27 cellular contexts compared by ENCODE assay signal in genomic region chr1:113170519-113170918, GRCh38.
A peak's percentile ranks its signal among the peaks of the same experiment; 100 is the strongest.
DNase-seq lines count a peak whose midpoint lies in the region; ATAC-seq, FAIRE-seq and TF ChIP-seq lines count a peak whose summit lies in the region.
"Had no signal": no experiment of that assay in that cellular context is flagged by ENCODE, and none has a peak within 500 bp of the region (broad histone marks: within the 10 kb centered on the region; RNA-seq: fewer than 3 reads in every experiment).

No MANE protein-coding gene starts in this region.

- H3K36me3 Mint-ChIP-seq in effector memory CD8-positive, alpha-beta T cell (ENCODE audit: insufficient read depth): no peaks in the 10 kb centered on the region

- TF ChIP-seq CTCF in OCI-LY7 (conservative IDR thresholded peaks at IDR 0.05; ENCODE audit: low read length) (no peak), upper lobe of right lung (IDR thresholded peaks at IDR 0.05) (no peak), D721Med (IDR thresholded peaks at IDR 0.05; ENCODE audit: insufficient read depth, missing control alignments) (no peak)

- H3K9me3 Mint-ChIP-seq in effector memory CD8-positive, alpha-beta T cell: peaks cover 5 to 10% of the 10 kb centered on the region in 2 donors

- H3K27ac ChIP-seq in OCI-LY7 (ENCODE audit: low read depth, low read length, poor library complexity, severe bottlenecking) (no peak overlapping the region), upper lobe of right lung (no peak overlapping the region)
- H3K27ac ChIP-seq: C4-2B, gastroesophageal sphincter, GM23248, KMS-11, psoas muscle, uterus had no signal

- H4K20me1 ChIP-seq in OCI-LY7 (ENCODE audit: insufficient read depth, low read length): no peaks in the 10 kb centered on the region

- H3K4me2 ChIP-seq in OCI-LY7 (ENCODE audit: low read length): no peak overlapping the region
- H3K4me2 ChIP-seq: KMS-11 had no signal

- DNase-seq in OCI-LY7 (ENCODE audit: low spot score) (peak; percentile 7), upper lobe of right lung (no peak), DMS53 treated with DMSO at 0.1 percent for 48 hours (lab: John Stamatoyannopoulos, UW; ENCODE audit: unreplicated experiment) (no peak), D721Med (ENCODE audit: insufficient read length, low spot score) (no peak)
- no peak for DNase-seq in effector memory CD8-positive, alpha-beta T cell
- DNase-seq: activated CD4-positive, alpha-beta T cell treated with anti-CD3 and anti-CD28 coated beads, Interleukin-2, amount 10 ng/mL, durations not matched to agents 24 days and 14 days; activated naive CD4-positive, alpha-beta T cell treated with Interleukin-2 at 50 U/mL for 16 hours; Caco-2; dermis blood vessel endothelial cell; GM23248; HFFc6; hippocampal formation; NCI-H1436 treated with DMSO at 0.1 percent for 48 hours; NCI-H2107; NCI-H446; occipital lobe; PC-3; psoas muscle; stimulated activated naive CD4-positive, alpha-beta T cell treated with Interleukin-2 at 50 U/mL for 16 hours; uterus had no signal

- ATAC-seq in GM21515 (IDR thresholded peaks at IDR 0.05; ENCODE audit: unreplicated experiment) (peak; percentile 62), HG02884 (IDR thresholded peaks at IDR 0.05; ENCODE audit: unreplicated experiment) (peak; percentile 76), upper lobe of right lung (peak; percentile 22)
- ATAC-seq in effector memory CD8-positive, alpha-beta T cell (replicated peaks): no peak
- ATAC-seq: gastroesophageal sphincter, PC-3, psoas muscle, Right ventricle myocardium inferior had no signal

- H3K4me3 Mint-ChIP-seq in effector memory CD8-positive, alpha-beta T cell: no peak overlapping the region
- H3K4me3 Mint-ChIP-seq: activated CD4-positive, alpha-beta T cell treated with anti-CD3 and anti-CD28 coated beads, Interleukin-2, amount 10 ng/mL, durations not matched to agents 24 days and 14 days; HFFc6; memory B cell had no signal

- intact Hi-C loops in OCI-LY7 (cut with micrococcal nuclease; ENCODE audit: unreplicated experiment) (no loop called here), upper lobe of right lung (cut with DNase I) (no loop called here)

- no peaks in the 10 kb centered on the region for H3K4me1 Mint-ChIP-seq in effector memory CD8-positive, alpha-beta T cell (ENCODE audit: low read depth in 2 of 2)
- H3K4me1 Mint-ChIP-seq: activated CD4-positive, alpha-beta T cell treated with anti-CD3 and anti-CD28 coated beads, Interleukin-2, amount 10 ng/mL, durations not matched to agents 24 days and 14 days; memory B cell had no signal

- H3K27ac Mint-ChIP-seq in effector memory CD8-positive, alpha-beta T cell: no peak overlapping the region
- H3K27ac Mint-ChIP-seq: activated CD4-positive, alpha-beta T cell treated with anti-CD3 and anti-CD28 coated beads, Interleukin-2, amount 10 ng/mL, durations not matched to agents 24 days and 14 days; HFFc6; memory B cell had no signal

- no peak for FAIRE-seq in D721Med (lab: Jason Lieb, UNC)

- CTCF ChIA-PET in OCI-LY7 (lab: Charles Lee; ENCODE audit: unreplicated experiment): no interaction called here

- H3K36me3 ChIP-seq in OCI-LY7 (ENCODE audit: insufficient read depth, low read length) (no peaks in the 10 kb centered on the region), upper lobe of right lung (no peaks in the 10 kb centered on the region)
- H3K36me3 ChIP-seq: gastroesophageal sphincter, uterus had no signal

- BruUV-seq in OCI-LY7 (replicated peaks; lab: Mats Ljungman, UMichigan): no TSS peak

- no peaks in the 10 kb centered on the region for H3K9me3 ChIP-seq in OCI-LY7 (ENCODE audit: low read length)
- no peaks in the 10 kb centered on the region for H3K9me3 ChIP-seq in upper lobe of right lung
- H3K9me3 ChIP-seq: Caco-2, uterus had no signal

- POLR2A ChIA-PET in OCI-LY7 (lab: Charles Lee): interaction anchor here (0.6 kb wide), 1 partner anchor 1148 kb away, joined by 3 read pairs; no protein-coding TSS in a partner anchor

- peaks cover 40 to 67% of the 10 kb centered on the region in 2 donors for H3K27me3 Mint-ChIP-seq in effector memory CD8-positive, alpha-beta T cell
- H3K27me3 Mint-ChIP-seq: memory B cell had no signal

- H2AFZ ChIP-seq in OCI-LY7 (ENCODE audit: low read length): no peak overlapping the region
- H2AFZ ChIP-seq: GM23248 had no signal

- no peaks in the 10 kb centered on the region for H3K27me3 ChIP-seq in upper lobe of right lung
- H3K27me3 ChIP-seq: gastroesophageal sphincter, uterus had no signal

- H3K4me1 ChIP-seq in OCI-LY7 (ENCODE audit: insufficient read depth, low read length, poor library complexity, severe bottlenecking) (no peaks in the 10 kb centered on the region), upper lobe of right lung (no peaks in the 10 kb centered on the region)
- H3K4me1 ChIP-seq: Caco-2, gastroesophageal sphincter, psoas muscle, uterus had no signal

- H3K79me2 ChIP-seq in OCI-LY7 (ENCODE audit: insufficient read depth, low read depth, low read length): no peaks in the 10 kb centered on the region

- H3K4me3 ChIP-seq in OCI-LY7 (ENCODE audit: low read depth, low read length, poor library complexity, severe bottlenecking) (no peak overlapping the region), upper lobe of right lung (no peak overlapping the region)
- H3K4me3 ChIP-seq: gastroesophageal sphincter, GM23248, psoas muscle, uterus had no signal

- H3K9me2 ChIP-seq in OCI-LY7 (ENCODE audit: insufficient read depth, low read length): no peaks in the 10 kb centered on the region
